ENCODE assay signal across 1 cellular context in the genomic region with DNA sequence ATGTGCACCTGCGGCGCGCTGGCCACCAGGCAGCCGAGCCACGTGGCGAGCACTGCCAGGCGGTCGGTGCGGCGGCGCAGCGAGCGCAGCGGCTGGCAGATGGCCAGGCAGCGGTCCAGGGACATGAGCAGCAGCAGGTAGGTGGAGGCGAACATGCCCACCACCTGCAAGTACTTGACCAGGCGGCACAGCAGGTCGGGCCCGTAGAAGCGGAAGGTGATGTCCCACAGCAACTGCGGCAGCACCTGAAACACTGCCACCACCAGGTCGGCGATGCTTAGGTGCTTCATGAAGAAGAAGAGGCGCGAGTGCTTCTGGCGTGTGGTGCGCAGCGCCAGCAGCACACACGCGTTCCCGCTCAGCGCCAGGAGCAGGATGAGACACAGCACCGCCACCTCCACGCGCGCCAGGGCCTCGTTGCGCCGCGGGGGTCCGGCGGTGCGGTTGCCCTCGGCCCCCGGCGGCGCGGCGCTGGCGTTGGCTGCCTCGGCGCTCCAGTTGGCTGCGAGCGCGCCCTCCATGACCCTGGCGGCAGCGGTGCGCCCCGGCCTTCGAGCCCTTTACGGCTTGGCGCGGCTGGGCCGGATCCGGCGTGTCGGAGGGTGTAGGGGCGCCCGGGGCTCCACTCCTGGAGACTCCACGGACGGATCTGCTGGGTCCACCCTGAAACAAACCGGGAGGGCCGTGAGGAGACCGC.
TF ChIP-seq lines count a peak whose summit lies in the region.

No MANE protein-coding gene starts in this region.

TF ChIP-seq in GM23338, 12 proteins besides CTCF, POLR2A, EP300 and RAD21 (continued from another document):
- TF ChIP-seq, protein P1, sequence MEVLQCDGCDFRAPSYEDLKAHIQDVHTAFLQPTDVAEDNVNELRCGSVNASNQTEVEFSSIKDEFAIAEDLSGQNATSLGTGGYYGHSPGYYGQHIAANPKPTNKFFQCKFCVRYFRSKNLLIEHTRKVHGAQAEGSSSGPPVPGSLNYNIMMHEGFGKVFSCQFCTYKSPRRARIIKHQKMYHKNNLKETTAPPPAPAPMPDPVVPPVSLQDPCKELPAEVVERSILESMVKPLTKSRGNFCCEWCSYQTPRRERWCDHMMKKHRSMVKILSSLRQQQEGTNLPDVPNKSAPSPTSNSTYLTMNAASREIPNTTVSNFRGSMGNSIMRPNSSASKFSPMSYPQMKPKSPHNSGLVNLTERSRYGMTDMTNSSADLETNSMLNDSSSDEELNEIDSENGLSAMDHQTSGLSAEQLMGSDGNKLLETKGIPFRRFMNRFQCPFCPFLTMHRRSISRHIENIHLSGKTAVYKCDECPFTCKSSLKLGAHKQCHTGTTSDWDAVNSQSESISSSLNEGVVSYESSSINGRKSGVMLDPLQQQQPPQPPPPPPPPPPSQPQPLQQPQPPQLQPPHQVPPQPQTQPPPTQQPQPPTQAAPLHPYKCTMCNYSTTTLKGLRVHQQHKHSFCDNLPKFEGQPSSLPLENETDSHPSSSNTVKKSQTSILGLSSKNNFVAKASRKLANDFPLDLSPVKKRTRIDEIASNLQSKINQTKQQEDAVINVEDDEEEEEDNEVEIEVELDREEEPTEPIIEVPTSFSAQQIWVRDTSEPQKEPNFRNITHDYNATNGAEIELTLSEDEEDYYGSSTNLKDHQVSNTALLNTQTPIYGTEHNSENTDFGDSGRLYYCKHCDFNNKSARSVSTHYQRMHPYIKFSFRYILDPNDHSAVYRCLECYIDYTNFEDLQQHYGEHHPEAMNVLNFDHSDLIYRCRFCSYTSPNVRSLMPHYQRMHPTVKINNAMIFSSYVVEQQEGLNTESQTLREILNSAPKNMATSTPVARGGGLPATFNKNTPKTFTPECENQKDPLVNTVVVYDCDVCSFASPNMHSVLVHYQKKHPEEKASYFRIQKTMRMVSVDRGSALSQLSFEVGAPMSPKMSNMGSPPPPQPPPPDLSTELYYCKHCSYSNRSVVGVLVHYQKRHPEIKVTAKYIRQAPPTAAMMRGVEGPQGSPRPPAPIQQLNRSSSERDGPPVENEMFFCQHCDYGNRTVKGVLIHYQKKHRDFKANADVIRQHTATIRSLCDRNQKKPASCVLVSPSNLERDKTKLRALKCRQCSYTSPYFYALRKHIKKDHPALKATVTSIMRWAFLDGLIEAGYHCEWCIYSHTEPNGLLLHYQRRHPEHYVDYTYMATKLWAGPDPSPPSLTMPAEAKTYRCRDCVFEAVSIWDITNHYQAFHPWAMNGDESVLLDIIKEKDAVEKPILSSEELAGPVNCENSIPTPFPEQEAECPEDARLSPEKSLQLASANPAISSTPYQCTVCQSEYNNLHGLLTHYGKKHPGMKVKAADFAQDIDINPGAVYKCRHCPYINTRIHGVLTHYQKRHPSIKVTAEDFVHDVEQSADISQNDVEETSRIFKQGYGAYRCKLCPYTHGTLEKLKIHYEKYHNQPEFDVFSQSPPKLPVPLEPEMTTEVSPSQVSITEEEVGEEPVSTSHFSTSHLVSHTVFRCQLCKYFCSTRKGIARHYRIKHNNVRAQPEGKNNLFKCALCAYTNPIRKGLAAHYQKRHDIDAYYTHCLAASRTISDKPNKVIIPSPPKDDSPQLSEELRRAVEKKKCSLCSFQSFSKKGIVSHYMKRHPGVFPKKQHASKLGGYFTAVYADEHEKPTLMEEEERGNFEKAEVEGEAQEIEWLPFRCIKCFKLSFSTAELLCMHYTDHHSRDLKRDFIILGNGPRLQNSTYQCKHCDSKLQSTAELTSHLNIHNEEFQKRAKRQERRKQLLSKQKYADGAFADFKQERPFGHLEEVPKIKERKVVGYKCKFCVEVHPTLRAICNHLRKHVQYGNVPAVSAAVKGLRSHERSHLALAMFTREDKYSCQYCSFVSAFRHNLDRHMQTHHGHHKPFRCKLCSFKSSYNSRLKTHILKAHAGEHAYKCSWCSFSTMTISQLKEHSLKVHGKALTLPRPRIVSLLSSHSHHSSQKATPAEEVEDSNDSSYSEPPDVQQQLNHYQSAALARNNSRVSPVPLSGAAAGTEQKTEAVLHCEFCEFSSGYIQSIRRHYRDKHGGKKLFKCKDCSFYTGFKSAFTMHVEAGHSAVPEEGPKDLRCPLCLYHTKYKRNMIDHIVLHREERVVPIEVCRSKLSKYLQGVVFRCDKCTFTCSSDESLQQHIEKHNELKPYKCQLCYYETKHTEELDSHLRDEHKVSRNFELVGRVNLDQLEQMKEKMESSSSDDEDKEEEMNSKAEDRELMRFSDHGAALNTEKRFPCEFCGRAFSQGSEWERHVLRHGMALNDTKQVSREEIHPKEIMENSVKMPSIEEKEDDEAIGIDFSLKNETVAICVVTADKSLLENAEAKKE (CRISPR knock-in tag; IDR thresholded peaks at IDR 0.05), result no peak
- TF ChIP-seq EZH2 (IDR thresholded peaks at IDR 0.05; ENCODE audit: low read depth, unreplicated experiment) (no peak), EZH2phosphoT487 (IDR thresholded peaks at IDR 0.05; ENCODE audit: unreplicated experiment) (no peak), ZNF114 (CRISPR knock-in tag; IDR thresholded peaks at IDR 0.05) (no peak), ZNF331 (CRISPR knock-in tag; IDR thresholded peaks at IDR 0.05; ENCODE audit: low read depth) (no peak), CREB1 (CRISPR knock-in tag; IDR thresholded peaks at IDR 0.05; ENCODE audit: low read depth) (no peak), STAT1 (IDR thresholded peaks at IDR 0.05; ENCODE audit: unreplicated experiment) (no peak)
- TF ChIP-seq, protein P2, sequence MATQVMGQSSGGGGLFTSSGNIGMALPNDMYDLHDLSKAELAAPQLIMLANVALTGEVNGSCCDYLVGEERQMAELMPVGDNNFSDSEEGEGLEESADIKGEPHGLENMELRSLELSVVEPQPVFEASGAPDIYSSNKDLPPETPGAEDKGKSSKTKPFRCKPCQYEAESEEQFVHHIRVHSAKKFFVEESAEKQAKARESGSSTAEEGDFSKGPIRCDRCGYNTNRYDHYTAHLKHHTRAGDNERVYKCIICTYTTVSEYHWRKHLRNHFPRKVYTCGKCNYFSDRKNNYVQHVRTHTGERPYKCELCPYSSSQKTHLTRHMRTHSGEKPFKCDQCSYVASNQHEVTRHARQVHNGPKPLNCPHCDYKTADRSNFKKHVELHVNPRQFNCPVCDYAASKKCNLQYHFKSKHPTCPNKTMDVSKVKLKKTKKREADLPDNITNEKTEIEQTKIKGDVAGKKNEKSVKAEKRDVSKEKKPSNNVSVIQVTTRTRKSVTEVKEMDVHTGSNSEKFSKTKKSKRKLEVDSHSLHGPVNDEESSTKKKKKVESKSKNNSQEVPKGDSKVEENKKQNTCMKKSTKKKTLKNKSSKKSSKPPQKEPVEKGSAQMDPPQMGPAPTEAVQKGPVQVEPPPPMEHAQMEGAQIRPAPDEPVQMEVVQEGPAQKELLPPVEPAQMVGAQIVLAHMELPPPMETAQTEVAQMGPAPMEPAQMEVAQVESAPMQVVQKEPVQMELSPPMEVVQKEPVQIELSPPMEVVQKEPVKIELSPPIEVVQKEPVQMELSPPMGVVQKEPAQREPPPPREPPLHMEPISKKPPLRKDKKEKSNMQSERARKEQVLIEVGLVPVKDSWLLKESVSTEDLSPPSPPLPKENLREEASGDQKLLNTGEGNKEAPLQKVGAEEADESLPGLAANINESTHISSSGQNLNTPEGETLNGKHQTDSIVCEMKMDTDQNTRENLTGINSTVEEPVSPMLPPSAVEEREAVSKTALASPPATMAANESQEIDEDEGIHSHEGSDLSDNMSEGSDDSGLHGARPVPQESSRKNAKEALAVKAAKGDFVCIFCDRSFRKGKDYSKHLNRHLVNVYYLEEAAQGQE (IDR thresholded peaks at IDR 0.05; ENCODE audit: unreplicated experiment), result no peak
- TF ChIP-seq, protein P3, sequence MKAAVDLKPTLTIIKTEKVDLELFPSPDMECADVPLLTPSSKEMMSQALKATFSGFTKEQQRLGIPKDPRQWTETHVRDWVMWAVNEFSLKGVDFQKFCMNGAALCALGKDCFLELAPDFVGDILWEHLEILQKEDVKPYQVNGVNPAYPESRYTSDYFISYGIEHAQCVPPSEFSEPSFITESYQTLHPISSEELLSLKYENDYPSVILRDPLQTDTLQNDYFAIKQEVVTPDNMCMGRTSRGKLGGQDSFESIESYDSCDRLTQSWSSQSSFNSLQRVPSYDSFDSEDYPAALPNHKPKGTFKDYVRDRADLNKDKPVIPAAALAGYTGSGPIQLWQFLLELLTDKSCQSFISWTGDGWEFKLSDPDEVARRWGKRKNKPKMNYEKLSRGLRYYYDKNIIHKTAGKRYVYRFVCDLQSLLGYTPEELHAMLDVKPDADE (IDR thresholded peaks at IDR 0.05), result no peak
